ENCODE assay signal across 8 cellular contexts in genomic region chr9:136105398-136106135, GRCh38. TPM values are rescaled to one million over a fixed set of nuclear protein-coding genes. Genes with fewer than 3 reads are reported as not detected.
A peak's percentile ranks its signal among the peaks of the same experiment; 100 is the strongest.
DNase-seq lines count a peak whose midpoint lies in the region; ATAC-seq and TF ChIP-seq lines count a peak whose summit lies in the region.

No MANE protein-coding gene starts in this region.

- no peak overlapping the region for H3K4me3 Mint-ChIP-seq in activated CD4-positive, alpha-beta T cell treated with anti-CD3 and anti-CD28 coated beads for 36 hours
- H3K4me3 Mint-ChIP-seq in stimulated activated memory B cell treated with anti-CD40 and anti-IgM and Interleukin-4, amounts not matched to agents 10 μg/mL and 1 μg/mL and 100 μg/mL, for 72 hours, result no peak overlapping the region

- H3K36me3 Mint-ChIP-seq in activated CD4-positive, alpha-beta T cell treated with anti-CD3 and anti-CD28 coated beads for 36 hours (ENCODE audit: low read depth), result no peaks in the 10 kb centered on the region
- H3K36me3 Mint-ChIP-seq in stimulated activated memory B cell treated with anti-CD40 and anti-IgM and Interleukin-4, amounts not matched to agents 10 μg/mL and 1 μg/mL and 100 μg/mL, for 72 hours, result no peaks in the 10 kb centered on the region

- no peak overlapping the region for H3K4me3 ChIP-seq in fibroblast of villous mesenchyme (ENCODE audit: low read depth, low read length)
- no peak overlapping the region for H3K4me3 ChIP-seq in uterus

- H3K27me3 Mint-ChIP-seq in activated CD4-positive, alpha-beta T cell treated with anti-CD3 and anti-CD28 coated beads for 36 hours, result no peaks in the 10 kb centered on the region
- peaks cover 28% of the 10 kb centered on the region for H3K27me3 Mint-ChIP-seq in stimulated activated memory B cell treated with anti-CD40 and anti-IgM and Interleukin-4, amounts not matched to agents 10 μg/mL and 1 μg/mL and 100 μg/mL, for 72 hours

- in situ Hi-C loops in ACHN (cut with HindIII; ENCODE audit: low pct_ligation_motif_present, low pct_unique_long_range_greater_than_20kb, low sequenced_read_pairs), result no loop called here

- H3K4me1 ChIP-seq in uterus, result peaks cover 0 to 18% of the 10 kb centered on the region in 2 donors

- intact Hi-C loops in activated CD4-positive, alpha-beta T cell treated with anti-CD3 and anti-CD28 coated beads for 36 hours (cut with DNase I, micrococcal nuclease), result loop anchor here (5.0 kb wide), 4 partner anchors 113 to 297 kb away; partner anchors contain the start of genes CAMSAP1 (in 1 of the 2), DNLZ (in 1 of the 2) and SNAPC4 (in 1 of the 2)
- intact Hi-C loops in uterus (cut with DNase I; ENCODE audit: low total_unique reads), result no loop called here

- ATAC-seq in activated CD4-positive, alpha-beta T cell treated with anti-CD3 and anti-CD28 coated beads for 36 hours, result no peak
- ATAC-seq in stimulated activated memory B cell treated with anti-CD40 and anti-IgM and Interleukin-4, amounts not matched to agents 10 μg/mL and 1 μg/mL and 100 μg/mL, for 72 hours, result no peak

- H3K9me3 Mint-ChIP-seq in activated CD4-positive, alpha-beta T cell treated with anti-CD3 and anti-CD28 coated beads for 36 hours (ENCODE audit: low read depth), result no peaks in the 10 kb centered on the region
- no peaks in the 10 kb centered on the region for H3K9me3 Mint-ChIP-seq in stimulated activated memory B cell treated with anti-CD40 and anti-IgM and Interleukin-4, amounts not matched to agents 10 μg/mL and 1 μg/mL and 100 μg/mL, for 72 hours

- no peak for TF ChIP-seq CTCF in RWPE1 (conservative IDR thresholded peaks at IDR 0.05; ENCODE audit: low read depth)
- no peak for TF ChIP-seq CTCF in fibroblast of villous mesenchyme (IDR thresholded peaks at IDR 0.05; ENCODE audit: insufficient read depth, low read depth, low read length)
- TF ChIP-seq CTCF in uterus (IDR thresholded peaks at IDR 0.05), result no peak

- TF ChIP-seq POLR2A in uterus (IDR thresholded peaks at IDR 0.05), result no peak

- H3K27ac Mint-ChIP-seq in activated CD4-positive, alpha-beta T cell treated with anti-CD3 and anti-CD28 coated beads for 36 hours, result peak overlapping the region; percentile 17
- H3K27ac Mint-ChIP-seq in stimulated activated memory B cell treated with anti-CD40 and anti-IgM and Interleukin-4, amounts not matched to agents 10 μg/mL and 1 μg/mL and 100 μg/mL, for 72 hours, result peak overlapping the region; percentile 87

- DNase-seq in activated CD4-positive, alpha-beta T cell treated with anti-CD3 and anti-CD28 coated beads for 36 hours, result no peak
- DNase-seq in activated CD4-positive, alpha-beta T cell treated with anti-CD3 and anti-CD28 coated beads for 1 hour, result no peak
- DNase-seq in RWPE1 (ENCODE audit: low spot score) (no peak), fibroblast of villous mesenchyme (ENCODE audit: low read depth) (peak; percentile 44), ACHN (no peak), mucosa of gallbladder (ENCODE audit: low spot score) (no peak), uterus (no peak)

- no peaks in the 10 kb centered on the region for H3K36me3 ChIP-seq in uterus

- POLR2A ChIA-PET in activated CD4-positive, alpha-beta T cell treated with anti-CD3 and anti-CD28 coated beads for 36 hours (lab: Charles Lee), result interaction anchor here (0.6 to 1.1 kb wide), 2 partner anchors 8 to 196 kb away, joined by 4 read pairs; no protein-coding TSS in a partner anchor
- POLR2A ChIA-PET in RWPE1 (lab: Yijun Ruan, JAX; ENCODE audit: low non-redundant PET), result no interaction called here

- no peaks in the 10 kb centered on the region for H3K27me3 ChIP-seq in uterus

- no peaks in the 10 kb centered on the region for H3K9me3 ChIP-seq in uterus

- peaks cover 33% of the 10 kb centered on the region for H3K4me1 Mint-ChIP-seq in activated CD4-positive, alpha-beta T cell treated with anti-CD3 and anti-CD28 coated beads for 36 hours
- peaks cover 46% of the 10 kb centered on the region for H3K4me1 Mint-ChIP-seq in stimulated activated memory B cell treated with anti-CD40 and anti-IgM and Interleukin-4, amounts not matched to agents 10 μg/mL and 1 μg/mL and 100 μg/mL, for 72 hours

- CTCF ChIA-PET in activated CD4-positive, alpha-beta T cell treated with anti-CD3 and anti-CD28 coated beads for 36 hours (lab: Charles Lee), result interaction anchor here (0.9 to 1.2 kb wide), 2 partner anchors 14 to 15 kb away, joined by 3 read pairs; no protein-coding TSS in a partner anchor
- CTCF ChIA-PET in RWPE1 (lab: Yijun Ruan, JAX), result interaction anchor here (0.6 to 1.8 kb wide), 4 partner anchors 17 to 609 kb away, joined by 3 to 8 read pairs (median 3); no protein-coding TSS in a partner anchor

- H3K27ac ChIP-seq in RWPE1 (peak overlapping the region; percentile 97), uterus (peak overlapping the region in 1 of 2 donors; percentile 52)

RNA-seq across cellular contexts. Expression of gene NACC2, which starts 10.5 kb away (rescaled TPM):
- 1 to 10 TPM; 4.2 to 5.2 TPM for total RNA-seq in activated CD4-positive, alpha-beta T cell treated with anti-CD3 and anti-CD28 coated beads for 36 hours
- 30.3 and 34.1 TPM in 2 replicates for total RNA-seq in fibroblast of villous mesenchyme
- total RNA-seq in mucosa of gallbladder, result 59.6 TPM
- 10 to 100 TPM in 3 of 4 donors, 1 to 10 TPM in 1; 8.2 to 57.5 (median 19.1) TPM for total RNA-seq in uterus

RNA-seq across cellular contexts. Expression of gene TMEM250, which starts 13.1 kb away (rescaled TPM):
- 10 to 100 TPM; 25.4 to 28.8 TPM for total RNA-seq in activated CD4-positive, alpha-beta T cell treated with anti-CD3 and anti-CD28 coated beads for 36 hours
- total RNA-seq in fibroblast of villous mesenchyme, result 39.0 and 39.7 TPM in 2 replicates
- total RNA-seq in mucosa of gallbladder, result 40.6 TPM
- total RNA-seq in uterus, result 10 to 100 TPM; 14.7 to 42.0 (median 28.0) TPM
